Comparison of ENCODE assay signal across 33 cellular contexts in genomic region chr4:180668732-180669131, GRCh38.
"Had no signal": no experiment of that assay in that cellular context is flagged by ENCODE, and none has a peak within 500 bp of the region (broad histone marks: within the 10 kb centered on the region; RNA-seq: fewer than 3 reads in every experiment).

No MANE protein-coding gene starts in this region.

- H3K27me3 ChIP-seq: adrenal gland, body of pancreas, brain microvascular endothelial cell, breast epithelium had no signal

- H3K4me1 ChIP-seq: breast epithelium had no signal

- H3K27ac ChIP-seq: adrenal gland, body of pancreas, brain microvascular endothelial cell, breast epithelium, VCaP had no signal

- H3K27me3 Mint-ChIP-seq: activated B cell treated with CpG ODN at 0.5 μM for 24 hours; activated CD4-positive, alpha-beta memory T cell treated with anti-CD3 and anti-CD28 coated beads for 36 hours; activated CD4-positive, alpha-beta T cell treated with anti-CD3 and anti-CD28 coated beads, Interleukin-2, amount 10 ng/mL, durations not matched to agents 24 days and 14 days; activated T-helper 17 cell treated with anti-CD3 and anti-CD28 coated beads, Interleukin-2, amount 50 U/mL, for 72 hours had no signal

- DNase-seq: activated B cell treated with CpG ODN at 0.5 μM for 24 hours; activated CD4-positive, alpha-beta memory T cell treated with anti-CD3 and anti-CD28 coated beads for 36 hours; activated CD4-positive, alpha-beta T cell treated with anti-CD3 and anti-CD28 coated beads for 4 hours; activated CD4-positive, alpha-beta T cell treated with anti-CD3 and anti-CD28 coated beads, Interleukin-2, amount 10 ng/mL, durations not matched to agents 24 days and 14 days; activated CD4-positive, alpha-beta T cell treated with anti-CD3 and anti-CD28 coated beads, Interleukin-2, amount 50 U/mL, for 1 hour; activated CD4-positive, alpha-beta T cell treated with anti-CD3 and anti-CD28 coated beads, Interleukin-2, amount 50 U/mL, for 4 hours; activated CD4-positive, CD25-positive, alpha-beta regulatory T cell treated with anti-CD3 and anti-CD28 coated beads, Interleukin-2, amount 50 U/mL, for 72 hours; activated CD8-positive, alpha-beta memory T cell treated with anti-CD3 and anti-CD28 coated beads, Interleukin-2, amount 50 U/mL, for 4 hours; activated CD8-positive, alpha-beta T cell treated with anti-CD3 and anti-CD28 coated beads for 36 hours; activated effector memory CD4-positive, alpha-beta T cell treated with anti-CD3 and anti-CD28 coated beads, Interleukin-2, amount 50 U/mL, for 16 hours; activated gamma-delta T cell treated with Interleukin-2 at 50 U/mL for 16 hours; activated naive CD4-positive, alpha-beta T cell; activated naive CD4-positive, alpha-beta T cell treated with anti-CD3 and anti-CD28 coated beads for 36 hours; activated naive CD4-positive, alpha-beta T cell treated with anti-CD3 and anti-CD28 coated beads, Interleukin-2, amount 50 U/mL, for 16 hours; activated naive CD8-positive, alpha-beta T cell treated with anti-CD3 and anti-CD28 coated beads for 36 hours; activated T-cell treated with anti-CD3 and anti-CD28 coated beads for 4 hours; activated T-cell treated with anti-CD3 and anti-CD28 coated beads, Interleukin-2, amount 50 U/mL, for 1 hour; activated T-cell treated with anti-CD3 and anti-CD28 coated beads, Interleukin-2, amount 50 U/mL, for 4 hours; activated T-cell treated with anti-CD3 and anti-CD28 coated beads, Interleukin-2, amount 50 U/mL, for 72 hours; amniotic stem cell; brain microvascular endothelial cell; central memory CD4-positive, alpha-beta T cell; T-helper 2 cell; T-helper 9 cell had no signal

- H3K36me3 Mint-ChIP-seq: activated CD4-positive, alpha-beta memory T cell treated with anti-CD3 and anti-CD28 coated beads for 36 hours; activated naive CD4-positive, alpha-beta T cell treated with anti-CD3 and anti-CD28 coated beads, Interleukin-2, amount 50 U/mL, for 72 hours; activated naive CD8-positive, alpha-beta T cell treated with anti-CD3 and anti-CD28 coated beads for 36 hours had no signal

- H3K9me3 Mint-ChIP-seq: activated B cell treated with CpG ODN at 0.5 μM for 24 hours; activated CD4-positive, alpha-beta memory T cell treated with anti-CD3 and anti-CD28 coated beads for 36 hours; activated CD4-positive, alpha-beta T cell treated with anti-CD3 and anti-CD28 coated beads, Interleukin-2, amount 10 ng/mL, durations not matched to agents 24 days and 14 days; activated CD8-positive, alpha-beta T cell treated with anti-CD3 and anti-CD28 coated beads for 36 hours; activated naive CD4-positive, alpha-beta T cell treated with anti-CD3 and anti-CD28 coated beads for 36 hours; activated naive CD4-positive, alpha-beta T cell treated with anti-CD3 and anti-CD28 coated beads, Interleukin-2, amount 50 U/mL, for 72 hours; activated naive CD8-positive, alpha-beta T cell treated with anti-CD3 and anti-CD28 coated beads for 36 hours; activated T-cell treated with anti-CD3 and anti-CD28 coated beads, Interleukin-2, amount 50 U/mL, for 4 hours; activated T-cell treated with anti-CD3 and anti-CD28 coated beads, Interleukin-2, amount 50 U/mL, for 72 hours; activated T-helper 1 cell treated with anti-CD3 and anti-CD28 coated beads, Interleukin-12 subunit alpha, Interleukin-12 subunit beta, Interleukin-2, Interleukin-4 antibody, amounts not matched to agents 30 ng/mL and 10 ng/mL and 1 ng/mL, durations not matched to agents 14 hours and 24 hours and 36 hours; activated T-helper 17 cell treated with anti-CD3 and anti-CD28 coated beads, Interleukin-2, amount 50 U/mL, for 72 hours; T-helper 1 cell treated with Interleukin-12 subunit alpha and Interleukin-12 subunit beta and Interleukin-4 antibody, amounts not matched to agents 30 μg/mL and 1 μg/mL, for 36 hours; T-helper 2 cell treated with Interferon-gamma antibody and Interleukin-4, amounts not matched to agents 5 μg/mL and 100 μg/mL, for 36 hours had no signal

- ATAC-seq: activated CD8-positive, alpha-beta T cell treated with anti-CD3 and anti-CD28 coated beads for 36 hours; activated naive CD4-positive, alpha-beta T cell treated with anti-CD3 and anti-CD28 coated beads, Interleukin-2, amount 50 U/mL, for 72 hours; activated T-cell treated with anti-CD3 and anti-CD28 coated beads, Interleukin-2, amount 50 U/mL, for 4 hours; activated T-cell treated with anti-CD3 and anti-CD28 coated beads, Interleukin-2, amount 50 U/mL, for 72 hours; activated T-helper 17 cell treated with anti-CD3 and anti-CD28 coated beads, Interleukin-2, amount 50 U/mL, for 72 hours; body of pancreas had no signal

- H3K9me3 ChIP-seq: adrenal gland, body of pancreas, breast epithelium had no signal

- H3K4me3 ChIP-seq: adrenal gland, body of pancreas, breast epithelium had no signal

- H3K27ac Mint-ChIP-seq: activated B cell treated with CpG ODN at 0.5 μM for 24 hours; activated CD4-positive, alpha-beta memory T cell treated with anti-CD3 and anti-CD28 coated beads for 36 hours; activated CD4-positive, alpha-beta T cell treated with anti-CD3 and anti-CD28 coated beads, Interleukin-2, amount 10 ng/mL, durations not matched to agents 24 days and 14 days; activated CD8-positive, alpha-beta T cell treated with anti-CD3 and anti-CD28 coated beads for 36 hours; activated naive CD4-positive, alpha-beta T cell treated with anti-CD3 and anti-CD28 coated beads for 36 hours; activated naive CD4-positive, alpha-beta T cell treated with anti-CD3 and anti-CD28 coated beads, Interleukin-2, amount 50 U/mL, for 72 hours; activated naive CD8-positive, alpha-beta T cell treated with anti-CD3 and anti-CD28 coated beads for 36 hours; activated T-cell treated with anti-CD3 and anti-CD28 coated beads, Interleukin-2, amount 50 U/mL, for 72 hours; activated T-helper 1 cell treated with anti-CD3 and anti-CD28 coated beads, Interleukin-12 subunit alpha, Interleukin-12 subunit beta, Interleukin-2, Interleukin-4 antibody, amounts not matched to agents 30 ng/mL and 10 ng/mL and 1 ng/mL, durations not matched to agents 14 hours and 24 hours and 36 hours; activated T-helper 17 cell treated with anti-CD3 and anti-CD28 coated beads, Interleukin-2, amount 50 U/mL, for 72 hours; T-helper 1 cell treated with Interleukin-12 subunit alpha and Interleukin-12 subunit beta and Interleukin-4 antibody, amounts not matched to agents 30 μg/mL and 1 μg/mL, for 36 hours; T-helper 2 cell treated with Interferon-gamma antibody and Interleukin-4, amounts not matched to agents 5 μg/mL and 100 μg/mL, for 36 hours had no signal

- H3K4me1 Mint-ChIP-seq: activated B cell treated with CpG ODN at 0.5 μM for 24 hours; activated CD4-positive, alpha-beta T cell treated with anti-CD3 and anti-CD28 coated beads, Interleukin-2, amount 10 ng/mL, durations not matched to agents 24 days and 14 days; activated T-helper 17 cell treated with anti-CD3 and anti-CD28 coated beads, Interleukin-2, amount 50 U/mL, for 72 hours had no signal

- H3K36me3 ChIP-seq: adrenal gland, brain microvascular endothelial cell, breast epithelium had no signal

- H3K4me3 Mint-ChIP-seq: activated B cell treated with CpG ODN at 0.5 μM for 24 hours; activated CD4-positive, alpha-beta memory T cell treated with anti-CD3 and anti-CD28 coated beads for 36 hours; activated CD4-positive, alpha-beta T cell treated with anti-CD3 and anti-CD28 coated beads, Interleukin-2, amount 10 ng/mL, durations not matched to agents 24 days and 14 days; activated CD8-positive, alpha-beta T cell treated with anti-CD3 and anti-CD28 coated beads for 36 hours; activated naive CD4-positive, alpha-beta T cell treated with anti-CD3 and anti-CD28 coated beads for 36 hours; activated naive CD8-positive, alpha-beta T cell treated with anti-CD3 and anti-CD28 coated beads for 36 hours; activated T-cell treated with anti-CD3 and anti-CD28 coated beads, Interleukin-2, amount 50 U/mL, for 4 hours; activated T-cell treated with anti-CD3 and anti-CD28 coated beads, Interleukin-2, amount 50 U/mL, for 72 hours; activated T-helper 1 cell treated with anti-CD3 and anti-CD28 coated beads, Interleukin-12 subunit alpha, Interleukin-12 subunit beta, Interleukin-2, Interleukin-4 antibody, amounts not matched to agents 30 ng/mL and 10 ng/mL and 1 ng/mL, durations not matched to agents 14 hours and 24 hours and 36 hours; activated T-helper 17 cell treated with anti-CD3 and anti-CD28 coated beads, Interleukin-2, amount 50 U/mL, for 72 hours; T-helper 1 cell treated with Interleukin-12 subunit alpha and Interleukin-12 subunit beta and Interleukin-4 antibody, amounts not matched to agents 30 μg/mL and 1 μg/mL, for 36 hours; T-helper 2 cell treated with Interferon-gamma antibody and Interleukin-4, amounts not matched to agents 5 μg/mL and 100 μg/mL, for 36 hours had no signal
